ENCODE assay signal across 20 cellular contexts in the genomic region with DNA sequence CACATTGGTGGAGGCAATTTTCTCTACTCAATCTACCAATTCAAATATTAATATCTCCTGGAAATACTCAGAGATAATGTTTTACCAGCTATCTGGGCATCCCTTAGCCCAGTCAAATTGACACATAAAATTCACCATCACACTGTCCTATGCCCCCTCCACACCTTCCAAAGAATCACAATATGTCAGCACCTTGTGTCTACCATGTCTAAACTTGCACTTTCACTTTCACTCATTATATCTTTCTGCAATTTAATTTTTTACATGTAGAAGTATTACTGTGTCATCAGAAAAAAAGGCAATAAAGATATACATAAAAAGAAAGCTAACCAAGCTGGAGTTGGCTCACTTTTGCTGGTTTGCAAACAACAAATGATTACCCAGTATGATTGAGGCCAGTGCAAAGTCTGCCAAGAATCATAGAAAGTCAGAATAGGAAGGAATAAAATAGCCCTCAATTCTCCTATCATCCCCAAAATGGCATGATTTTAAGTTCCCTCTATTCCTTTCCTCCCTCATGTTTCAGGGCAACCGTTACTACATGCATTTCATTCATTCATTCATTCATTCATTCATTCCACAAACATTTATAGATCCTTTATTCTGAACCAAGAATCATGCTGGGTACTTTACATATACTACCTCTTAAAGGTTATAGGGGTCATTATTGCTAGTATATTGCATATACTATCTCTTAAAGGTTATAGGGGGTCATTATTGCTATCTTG. TPM values are rescaled to one million over a fixed set of nuclear protein-coding genes. Genes with fewer than 3 reads are reported as not detected.
DNase-seq lines count a peak whose midpoint lies in the region; ATAC-seq and TF ChIP-seq lines count a peak whose summit lies in the region.
"Had no signal": no experiment of that assay in that cellular context is flagged by ENCODE, and none has a peak within 500 bp of the region (broad histone marks: within the 10 kb centered on the region; RNA-seq: fewer than 3 reads in every experiment).

No MANE protein-coding gene starts in this region.

- H3K4me1 Mint-ChIP-seq in natural killer cell treated with Interleukin-12 subunit alpha and Interleukin-12 subunit beta and Interleukin-15 and Interleukin-18, amount 100 ng/mL, for 72 hours (ENCODE audit: low read depth in 2 of 2): peaks cover 16 to 28% of the 10 kb centered on the region in 2 donors
- H3K4me1 Mint-ChIP-seq in natural killer cell (peaks cover 16 to 29% of the 10 kb centered on the region in 2 donors), memory B cell (peaks cover 37% of the 10 kb centered on the region)

- H3K9me3 Mint-ChIP-seq in natural killer cell treated with Interleukin-12 subunit alpha and Interleukin-12 subunit beta and Interleukin-15 and Interleukin-18, amount 100 ng/mL, for 72 hours: no peaks in the 10 kb centered on the region
- H3K9me3 Mint-ChIP-seq in natural killer cell (peaks cover 0 to 2% of the 10 kb centered on the region in 2 donors), memory B cell (peaks cover 2% of the 10 kb centered on the region)
- H3K9me3 Mint-ChIP-seq: CD4-positive, CD25-positive, alpha-beta regulatory T cell had no signal

- H3K36me3 Mint-ChIP-seq in natural killer cell treated with Interleukin-12 subunit alpha and Interleukin-12 subunit beta and Interleukin-15 and Interleukin-18, amount 100 ng/mL, for 72 hours: no peaks in the 10 kb centered on the region
- H3K36me3 Mint-ChIP-seq in natural killer cell (no peaks in the 10 kb centered on the region), memory B cell (no peaks in the 10 kb centered on the region)
- H3K36me3 Mint-ChIP-seq: CD4-positive, CD25-positive, alpha-beta regulatory T cell had no signal

- H3K27me3 Mint-ChIP-seq in natural killer cell treated with Interleukin-12 subunit alpha and Interleukin-12 subunit beta and Interleukin-15 and Interleukin-18, amount 100 ng/mL, for 72 hours: no peaks in the 10 kb centered on the region
- H3K27me3 Mint-ChIP-seq in natural killer cell (ENCODE audit: low read depth in 2 of 2): no peaks in the 10 kb centered on the region
- H3K27me3 Mint-ChIP-seq in memory B cell: no peaks in the 10 kb centered on the region

- ATAC-seq in natural killer cell treated with Interleukin-12 subunit alpha and Interleukin-12 subunit beta and Interleukin-15 and Interleukin-18, amount 100 ng/mL, for 72 hours: peak; percentile 54 to 65
- ATAC-seq in natural killer cell (no peak), memory B cell (ENCODE audit: low read depth) (no peak)

- intact Hi-C loops in natural killer cell (cut with micrococcal nuclease): no loop called here

- H3K27ac Mint-ChIP-seq in natural killer cell treated with Interleukin-12 subunit alpha and Interleukin-12 subunit beta and Interleukin-15 and Interleukin-18, amount 100 ng/mL, for 72 hours: peak overlapping the region in 1 of 2 donors; percentile 13
- no peak overlapping the region for H3K27ac Mint-ChIP-seq in natural killer cell
- peak overlapping the region; percentile 11 for H3K27ac Mint-ChIP-seq in memory B cell

- no peak for TF ChIP-seq CTCF in natural killer cell (IDR thresholded peaks at IDR 0.05)

- DNase-seq in natural killer cell treated with Interleukin-12 subunit alpha and Interleukin-12 subunit beta and Interleukin-15 and Interleukin-18, amount 100 ng/mL, for 72 hours (ENCODE audit: low spot score): no peak
- DNase-seq in natural killer cell (no peak), OCI-M1 (lab: John Stamatoyannopoulos, UW) (peak; percentile 40), memory B cell (ENCODE audit: low spot score in 2 of 2) (no peak), NCI-H187 treated with DMSO at 0.1 percent for 48 hours (lab: John Stamatoyannopoulos, UW) (no peak), NCI-H146 treated with DMSO at 0.1 percent for 48 hours (lab: John Stamatoyannopoulos, UW; ENCODE audit: unreplicated experiment) (no peak), NCI-H510A (lab: John Stamatoyannopoulos, UW) (no peak)
- DNase-seq: AML-193, COR-L47, DMS 273 treated with DMSO at 0.1 percent for 48 hours, GDM1, GM23248, HCEC 1CT, KBM-7, NCI-H1048, NCI-H1436, NCI-H2081, NCI-H2171 treated with DMSO at 0.1 percent for 48 hours, NCI-H446 had no signal

- H3K4me3 Mint-ChIP-seq in natural killer cell treated with Interleukin-12 subunit alpha and Interleukin-12 subunit beta and Interleukin-15 and Interleukin-18, amount 100 ng/mL, for 72 hours: no peak overlapping the region
- H3K4me3 Mint-ChIP-seq in natural killer cell: no peak overlapping the region
- no peak overlapping the region for H3K4me3 Mint-ChIP-seq in memory B cell

RNA-seq across cellular contexts. Expression of a gene that starts 5.9 kb away (rescaled TPM):
- total RNA-seq in natural killer cell treated with Interleukin-12 subunit alpha and Interleukin-12 subunit beta and Interleukin-15 and Interleukin-18, amount 100 ng/mL, for 72 hours: 10 to 100 TPM; 42.7 to 43.1 TPM
- 10 to 100 TPM; 37.0 to 49.4 (median 39.6) TPM for total RNA-seq in natural killer cell

RNA-seq across cellular contexts. Expression of a gene that starts 42.8 kb away (rescaled TPM):
- not detected for total RNA-seq in natural killer cell treated with Interleukin-12 subunit alpha and Interleukin-12 subunit beta and Interleukin-15 and Interleukin-18, amount 100 ng/mL, for 72 hours
- total RNA-seq in natural killer cell: not detected
- total RNA-seq: CD4-positive, CD25-positive, alpha-beta regulatory T cell; GM23248 had no signal

Comparison
In these comparisons a context has a peak if more than half of its experiments do, and no peak if none do; other contexts are left out.
1. ATAC-seq: peak in natural killer cell treated with Interleukin-12 subunit alpha and Interleukin-12 subunit beta and Interleukin-15 and Interleukin-18, amount 100 ng/mL, for 72 hours (2 of 2); none in natural killer cell (0 of 3) and memory B cell (single experiment).